19 cellular contexts compared by ENCODE assay signal in the genomic region with DNA sequence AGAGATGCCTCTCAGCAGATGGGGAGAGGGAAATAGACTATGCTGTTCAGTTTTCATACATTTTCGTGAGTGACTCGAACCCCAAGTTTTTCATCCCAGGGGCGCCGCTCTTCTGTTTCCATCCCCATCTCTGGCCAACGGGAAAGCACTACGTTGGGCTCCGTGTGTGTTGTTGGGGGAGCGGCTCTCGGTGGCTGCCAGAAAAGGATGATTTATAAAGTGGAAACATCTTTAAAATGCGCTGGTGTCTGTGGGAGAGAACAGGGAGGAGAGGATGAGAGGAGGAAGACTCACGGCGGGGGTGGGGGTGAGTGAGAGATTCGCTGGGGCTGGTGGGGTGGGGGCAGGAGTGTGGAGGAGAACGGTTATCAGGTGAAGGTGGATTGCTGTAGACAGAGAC. TPM values are rescaled to one million over a fixed set of nuclear protein-coding genes. Genes with fewer than 3 reads are reported as not detected.
A peak's percentile ranks its signal among the peaks of the same experiment; 100 is the strongest.
DNase-seq lines count a peak whose midpoint lies in the region; ATAC-seq and TF ChIP-seq lines count a peak whose summit lies in the region.
"Had no signal": no experiment of that assay in that cellular context is flagged by ENCODE, and none has a peak within 500 bp of the region (broad histone marks: within the 10 kb centered on the region; RNA-seq: fewer than 3 reads in every experiment).

No MANE protein-coding gene starts in this region.

- H3K9me3 ChIP-seq in OCI-LY7 (ENCODE audit: low read length): no peaks in the 10 kb centered on the region
- no peaks in the 10 kb centered on the region for H3K9me3 ChIP-seq in iPS-18c (ENCODE audit: control insufficient read depth, insufficient read depth, low read length)
- H3K9me3 ChIP-seq: right lobe of liver had no signal

- H3K9me3 Mint-ChIP-seq in stimulated activated effector memory CD8-positive, alpha-beta T cell treated with anti-CD3 and anti-CD28 coated beads, Interleukin-12 subunit alpha, Interleukin-12 subunit beta, amount 100 ng/mL, for 72 hours: no peaks in the 10 kb centered on the region
- H3K9me3 Mint-ChIP-seq: dendritic cell treated with granulocyte-macrophage colony-stimulating factor and Interleukin-4, amounts not matched to agents 40 ng/mL and 50 ng/mL, for 4 days had no signal

- H3K36me3 ChIP-seq in H7 (replicated peaks; ENCODE audit: control insufficient read depth, insufficient read depth, low read length): no peaks in the 10 kb centered on the region
- no peaks in the 10 kb centered on the region for H3K36me3 ChIP-seq in OCI-LY7 (ENCODE audit: insufficient read depth, low read length)
- H3K36me3 ChIP-seq: right lobe of liver had no signal

- peak overlapping the region; percentile 42; the same call in 1 of the 2 replicates for H2AFZ ChIP-seq in OCI-LY7 (ENCODE audit: low read length)

- intact Hi-C loops in OCI-LY7 (cut with micrococcal nuclease; ENCODE audit: unreplicated experiment): no loop called here

- peaks cover 13% of the 10 kb centered on the region for H3K4me1 ChIP-seq in OCI-LY7 (ENCODE audit: insufficient read depth, low read length, poor library complexity, severe bottlenecking)

- no peak overlapping the region for H3K4me2 ChIP-seq in OCI-LY7 (ENCODE audit: low read length)

- H3K36me3 Mint-ChIP-seq in stimulated activated effector memory CD8-positive, alpha-beta T cell treated with anti-CD3 and anti-CD28 coated beads, Interleukin-12 subunit alpha, Interleukin-12 subunit beta, amount 100 ng/mL, for 72 hours: no peaks in the 10 kb centered on the region

- DNase-seq in H7: peak; percentile 45
- DNase-seq in OCI-LY7 (ENCODE audit: low spot score): no peak
- no peak for DNase-seq in stimulated activated effector memory CD8-positive, alpha-beta T cell treated with anti-CD3 and anti-CD28 coated beads, Interleukin-12 subunit alpha, Interleukin-12 subunit beta, amount 100 ng/mL, for 72 hours (ENCODE audit: low spot score in 2 of 2)
- DNase-seq in activated CD4-positive, alpha-beta T cell treated with anti-CD3 and anti-CD28 coated beads for 1 hour: no peak
- DNase-seq in AML-193 (lab: John Stamatoyannopoulos, UW): no peak
- DNase-seq in DMS114 treated with DMSO at 0.1 percent for 48 hours (lab: John Stamatoyannopoulos, UW; ENCODE audit: unreplicated experiment): no peak
- DNase-seq: activated CD4-positive, alpha-beta T cell treated with anti-CD3 and anti-CD28 coated beads for 36 hours; activated naive CD4-positive, alpha-beta T cell treated with anti-CD3 and anti-CD28 coated beads, Interleukin-2, amount 50 U/mL, for 16 hours; Karpas-422; NCI-H1092 treated with DMSO at 0.1 percent for 48 hours; right lobe of liver; stimulated activated CD4-positive, alpha-beta T cell treated with anti-CD3 and anti-CD28 coated beads, Interleukin-1b, Interleukin-23, amount 100 ng/mL, for 48 hours; substantia nigra; T1000 had no signal

- H3K4me3 Mint-ChIP-seq in stimulated activated effector memory CD8-positive, alpha-beta T cell treated with anti-CD3 and anti-CD28 coated beads, Interleukin-12 subunit alpha, Interleukin-12 subunit beta, amount 100 ng/mL, for 72 hours: peak overlapping the region; percentile 51
- H3K4me3 Mint-ChIP-seq: dendritic cell treated with granulocyte-macrophage colony-stimulating factor and Interleukin-4, amounts not matched to agents 40 ng/mL and 50 ng/mL, for 4 days had no signal

- no TSS peak for BruUV-seq in OCI-LY7 (replicated peaks; lab: Mats Ljungman, UMichigan)

- no peak for TF ChIP-seq CTCF in OCI-LY7 (conservative IDR thresholded peaks at IDR 0.05; ENCODE audit: low read length)

- CTCF ChIA-PET in OCI-LY7 (lab: Charles Lee; ENCODE audit: unreplicated experiment): no interaction called here

- H3K27ac Mint-ChIP-seq in stimulated activated effector memory CD8-positive, alpha-beta T cell treated with anti-CD3 and anti-CD28 coated beads, Interleukin-12 subunit alpha, Interleukin-12 subunit beta, amount 100 ng/mL, for 72 hours: no peak overlapping the region
- H3K27ac Mint-ChIP-seq: activated CD4-positive, alpha-beta T cell treated with anti-CD3 and anti-CD28 coated beads for 36 hours; dendritic cell treated with granulocyte-macrophage colony-stimulating factor and Interleukin-4, amounts not matched to agents 40 ng/mL and 50 ng/mL, for 4 days had no signal

- H3K4me1 Mint-ChIP-seq in stimulated activated effector memory CD8-positive, alpha-beta T cell treated with anti-CD3 and anti-CD28 coated beads, Interleukin-12 subunit alpha, Interleukin-12 subunit beta, amount 100 ng/mL, for 72 hours: peaks cover 39% of the 10 kb centered on the region

- no peaks in the 10 kb centered on the region for H4K20me1 ChIP-seq in OCI-LY7 (ENCODE audit: insufficient read depth, low read length)
- H4K20me1 ChIP-seq: BLaER1 treated with 17β-estradiol and CSF1 and Interleukin-3, amounts not matched to agents 10 nM and 100 nM had no signal

- no peak for ATAC-seq in stimulated activated effector memory CD8-positive, alpha-beta T cell treated with anti-CD3 and anti-CD28 coated beads, Interleukin-12 subunit alpha, Interleukin-12 subunit beta, amount 100 ng/mL, for 72 hours
- ATAC-seq: activated CD4-positive, alpha-beta T cell treated with anti-CD3 and anti-CD28 coated beads for 36 hours; right lobe of liver had no signal

- peak overlapping the region; percentile 10; the same call in 1 of the 2 replicates for H3K4me3 ChIP-seq in H7 (ENCODE audit: insufficient read depth, low read depth, low read length)
- no peak overlapping the region for H3K4me3 ChIP-seq in OCI-LY7 (ENCODE audit: low read depth, low read length, poor library complexity, severe bottlenecking)
- peak overlapping the region; percentile 24 for H3K4me3 ChIP-seq in iPS-18c (ENCODE audit: insufficient read depth, low read depth, low read length)
- H3K4me3 ChIP-seq: BLaER1 treated with 17β-estradiol and CSF1 and Interleukin-3, amounts not matched to agents 10 nM and 100 nM; right lobe of liver had no signal

- no peaks in the 10 kb centered on the region for H3K79me2 ChIP-seq in OCI-LY7 (ENCODE audit: insufficient read depth, low read depth, low read length)

- POLR2A ChIA-PET in OCI-LY7 (lab: Charles Lee): interaction anchor here (1.0 kb wide), 1 partner anchor 10 kb away, joined by 3 read pairs; no protein-coding TSS in a partner anchor

- no peak overlapping the region for H3K27ac ChIP-seq in OCI-LY7 (ENCODE audit: low read depth, low read length, poor library complexity, severe bottlenecking)
- H3K27ac ChIP-seq: BLaER1 treated with 17β-estradiol and CSF1 and Interleukin-3, amounts not matched to agents 10 nM and 100 nM; right lobe of liver had no signal

- peaks cover 100% of the 10 kb centered on the region for H3K27me3 ChIP-seq in H7 (ENCODE audit: control insufficient read depth, insufficient read depth, low read length)

- H3K9me2 ChIP-seq in OCI-LY7 (ENCODE audit: insufficient read depth, low read length): no peaks in the 10 kb centered on the region

RNA-seq across cellular contexts. Expression of a gene that starts 5.8 kb away (rescaled TPM):
- total RNA-seq in H7 (2014; rRNA removed; shearing (Covaris generic)): not detected in 2 replicates
- not detected in 2 replicates for total RNA-seq in OCI-LY7 (2014; rRNA removed; shearing (Covaris generic))
- not detected in 2 replicates for total RNA-seq in OCI-LY7 (2022)
- total RNA-seq: activated CD4-positive, alpha-beta T cell treated with anti-CD3 and anti-CD28 coated beads for 36 hours; epithelial cell of proximal tubule; H4; right lobe of liver had no signal

RNA-seq across cellular contexts. Expression of a gene that starts 58.4 kb away (rescaled TPM):
- not detected in 2 replicates for total RNA-seq in H7 (2014; rRNA removed; shearing (Covaris generic))
- total RNA-seq in OCI-LY7 (2014; rRNA removed; shearing (Covaris generic)): not detected in 2 replicates
- not detected in 2 replicates for total RNA-seq in OCI-LY7 (2022)
- total RNA-seq: activated CD4-positive, alpha-beta T cell treated with anti-CD3 and anti-CD28 coated beads for 36 hours had no signal
